1 cellular context compared by ENCODE assay signal in genomic region chr10:72846225-72846624, GRCh38.
TF ChIP-seq lines count a peak whose summit lies in the region.

No MANE protein-coding gene starts in this region.

TF ChIP-seq in HepG2, 621 proteins besides CTCF, POLR2A, EP300 and RAD21 (continued from another document):
- TF ChIP-seq ZBTB33 (CRISPR knock-in tag; IDR thresholded peaks at IDR 0.05): peak; percentile 74
